8 cellular contexts compared by ENCODE assay signal in genomic region chr14:23306113-23306411, GRCh38. TPM values are rescaled to one million over a fixed set of nuclear protein-coding genes. Genes with fewer than 3 reads are reported as not detected.
DNase-seq lines count a peak whose midpoint lies in the region; ATAC-seq, FAIRE-seq and TF ChIP-seq lines count a peak whose summit lies in the region.

No MANE protein-coding gene starts in this region.

- TF ChIP-seq CTCF in GM12878 (IDR thresholded peaks at IDR 0.05 in 2 of 3, conservative IDR thresholded peaks at IDR 0.05 in 1 of 3; ENCODE audit: control insufficient read depth in 2 of 3, extremely low read depth in 1 of 3, insufficient read depth in 1 of 3, low read depth in 3 of 3, low read length in 3 of 3) (no peak), right lobe of liver (IDR thresholded peaks at IDR 0.05) (no peak), thoracic aorta (IDR thresholded peaks at IDR 0.05) (no peak), MM.1S (IDR thresholded peaks at IDR 0.05; ENCODE audit: low read length) (no peak)

- no peaks in the 10 kb centered on the region for H3K27me3 ChIP-seq in GM12878 (replicated peaks in 1 of 2; ENCODE audit: control insufficient read depth in 2 of 2, insufficient read depth in 2 of 2, low read length in 1 of 2)
- H3K27me3 ChIP-seq in right lobe of liver = no peaks in the 10 kb centered on the region
- no peaks in the 10 kb centered on the region for H3K27me3 ChIP-seq in thoracic aorta (replicated peaks; ENCODE audit: insufficient read depth)
- H3K27me3 ChIP-seq in MM.1S (replicated peaks; ENCODE audit: insufficient read depth, low read length) = no peaks in the 10 kb centered on the region

- no peak for FAIRE-seq in GM12878 (lab: Jason Lieb, UNC)

- ATAC-seq in GM12878 (no peak), right lobe of liver (no peak), thoracic aorta (ENCODE audit: insufficient number of reproducible peaks, low FRiP score, low read depth) (no peak), GM21390 (IDR thresholded peaks at IDR 0.05; ENCODE audit: unreplicated experiment) (no peak), HG03442 (IDR thresholded peaks at IDR 0.05; ENCODE audit: unreplicated experiment) (no peak)

- peak overlapping the region; percentile 81 for H3K27ac Mint-ChIP-seq in T-helper 2 cell treated with Interferon-gamma antibody and Interleukin-4, amounts not matched to agents 5 μg/mL and 100 μg/mL, for 36 hours

- H3K9me2 ChIP-seq in MM.1S (replicated peaks; ENCODE audit: insufficient read depth, low read length) = no peaks in the 10 kb centered on the region

- H3K9ac ChIP-seq in GM12878 (ENCODE audit: control insufficient read depth, insufficient read depth, low read length) (peak overlapping the region; percentile 97), MM.1S (ENCODE audit: low read length) (no peak overlapping the region)

- peaks cover 26% of the 10 kb centered on the region for H3K4me1 Mint-ChIP-seq in T-helper 2 cell treated with Interferon-gamma antibody and Interleukin-4, amounts not matched to agents 5 μg/mL and 100 μg/mL, for 36 hours (ENCODE audit: low read depth)

- DNase-seq in T-helper 2 cell treated with Interferon-gamma antibody and Interleukin-4, amounts not matched to agents 5 μg/mL and 100 μg/mL, for 36 hours (ENCODE audit: low spot score) = no peak
- DNase-seq in T-helper 2 cell (no peak), GM12878 (ENCODE audit: low read depth, low spot score) (no peak), right lobe of liver (no peak), thoracic aorta (ENCODE audit: low spot score) (no peak), MM.1S (no peak)

- peaks cover 8% of the 10 kb centered on the region for H3F3A ChIP-seq in MM.1S (ENCODE audit: insufficient read depth, low read length)

- no peaks in the 10 kb centered on the region for H3K9me3 Mint-ChIP-seq in T-helper 2 cell treated with Interferon-gamma antibody and Interleukin-4, amounts not matched to agents 5 μg/mL and 100 μg/mL, for 36 hours

- H3K36me3 Mint-ChIP-seq in T-helper 2 cell treated with Interferon-gamma antibody and Interleukin-4, amounts not matched to agents 5 μg/mL and 100 μg/mL, for 36 hours (ENCODE audit: low read depth) = no peaks in the 10 kb centered on the region

- peaks cover 6% of the 10 kb centered on the region for H3K27me3 Mint-ChIP-seq in T-helper 2 cell treated with Interferon-gamma antibody and Interleukin-4, amounts not matched to agents 5 μg/mL and 100 μg/mL, for 36 hours (ENCODE audit: low read depth)

- peak overlapping the region; percentile 91 for H3K27ac ChIP-seq in GM12878 (ENCODE audit: control insufficient read depth, insufficient read depth)
- peak overlapping the region; percentile 69 to 89 (median 88) for H3K27ac ChIP-seq in right lobe of liver
- H3K27ac ChIP-seq in thoracic aorta = peak overlapping the region; percentile 86 to 95
- no peak overlapping the region for H3K27ac ChIP-seq in MM.1S (ENCODE audit: low read length)

- peaks cover 20% of the 10 kb centered on the region for H3K4me1 ChIP-seq in GM12878 (ENCODE audit: control insufficient read depth, insufficient read depth, low read length)
- peaks cover 0 to 20% (median 10%) of the 10 kb centered on the region in 4 donors for H3K4me1 ChIP-seq in right lobe of liver
- peaks cover 22 to 47% of the 10 kb centered on the region in 2 donors for H3K4me1 ChIP-seq in thoracic aorta (ENCODE audit: control insufficient read depth in 1 of 2, low read depth in 2 of 2)
- H3K4me1 ChIP-seq in MM.1S (ENCODE audit: low read length) = no peaks in the 10 kb centered on the region

- H3K36me3 ChIP-seq in GM12878 (ENCODE audit: control insufficient read depth in 2 of 2, insufficient read depth in 2 of 2, low read length in 1 of 2) (no peaks in the 10 kb centered on the region; a peak in 1 of 4 replicates), right lobe of liver (peaks cover 0 to 7% (median 3%) of the 10 kb centered on the region in 4 donors), thoracic aorta (peaks cover 9% of the 10 kb centered on the region), MM.1S (replicated peaks; ENCODE audit: insufficient read depth, low read length) (no peaks in the 10 kb centered on the region)

- TF ChIP-seq RAD21 in GM12878 (IDR thresholded peaks at IDR 0.05; ENCODE audit: insufficient read depth, low read depth, low read length) = no peak

- H4K20me1 ChIP-seq in GM12878 (ENCODE audit: control insufficient read depth, insufficient read depth) = no peaks in the 10 kb centered on the region
- no peaks in the 10 kb centered on the region for H4K20me1 ChIP-seq in MM.1S (ENCODE audit: insufficient read depth, low read length)

- no peak for TF ChIP-seq EP300 in GM12878 (IDR thresholded peaks at IDR 0.05; ENCODE audit: borderline replicate concordance in 1 of 2, control insufficient read depth in 1 of 2, low read depth in 2 of 2, low read length in 2 of 2)

- SMC1A ChIA-PET in GM12878 (lab: Charles Lee; ENCODE audit: uncharacterized antibody, unreplicated experiment) = interaction anchor here (1.0 to 2.3 kb wide), 3 partner anchors 9 to 185 kb away, joined by 3 to 17 read pairs (median 10); partner anchors contain the start of gene PABPN1

- peak overlapping the region; percentile 53 for H2AFZ ChIP-seq in GM12878 (ENCODE audit: control insufficient read depth, low read depth, low read length)
- no peak overlapping the region for H2AFZ ChIP-seq in MM.1S (ENCODE audit: low read length)

- CTCF ChIA-PET in GM12878 (lab: Yijun Ruan, JAX) = interaction anchor here (0.9 to 4.5 kb wide), 8 partner anchors 10 to 435 kb away, joined by 3 to 37 read pairs (median 4); partner anchors contain the start of genes HOMEZ, LRP10 and PABPN1

- H3K9me3 ChIP-seq in GM12878 (replicated peaks; ENCODE audit: control insufficient read depth, insufficient read depth, low read length) (no peaks in the 10 kb centered on the region), right lobe of liver (no peaks in the 10 kb centered on the region), thoracic aorta (no peaks in the 10 kb centered on the region), MM.1S (replicated peaks; ENCODE audit: insufficient read depth, low read length) (no peaks in the 10 kb centered on the region)

- no TSS peak for BruUV-seq in GM12878 (replicated peaks; lab: Mats Ljungman, UMichigan)

- peak overlapping the region; percentile 100 for H3K4me3 ChIP-seq in GM12878
- peak overlapping the region; percentile 82 to 87 (median 87) for H3K4me3 ChIP-seq in right lobe of liver
- H3K4me3 ChIP-seq in thoracic aorta = peak overlapping the region; percentile 82
- H3K4me3 ChIP-seq in MM.1S (ENCODE audit: low read length) = no peak overlapping the region

- no peak for TF ChIP-seq POLR2A in GM12878 (IDR thresholded peaks at IDR 0.05; ENCODE audit: low read depth, low read length)
- TF ChIP-seq POLR2A in right lobe of liver (IDR thresholded peaks at IDR 0.05) = no peak

- peak overlapping the region; percentile 77 for H3K4me3 Mint-ChIP-seq in T-helper 2 cell treated with Interferon-gamma antibody and Interleukin-4, amounts not matched to agents 5 μg/mL and 100 μg/mL, for 36 hours

- H3K79me2 ChIP-seq in GM12878 (ENCODE audit: control insufficient read depth, insufficient read depth, low read length) = peaks cover 27% of the 10 kb centered on the region
- H3K79me2 ChIP-seq in MM.1S (ENCODE audit: low read length) = no peaks in the 10 kb centered on the region

- POLR2A ChIA-PET in GM12878 (lab: Charles Lee) = interaction anchor here (0.9 to 3.7 kb wide), 5 partner anchors 9 to 29 kb away, joined by 3 to 55 read pairs (median 4); partner anchors contain the start of genes HOMEZ and PABPN1

- in situ Hi-C loops in GM12878 (cut with MboI) = loop anchor here (10.0 to 25.0 kb wide), 2 partner anchors 806 to 1129 kb away; partner anchors contain the start of genes DCAF11 and NRL

- intact Hi-C loops in GM12878 (cut with micrococcal nuclease; ENCODE audit: unreplicated experiment) (no loop called here), right lobe of liver (cut with DNase I) (no loop called here)

- WGBS in GM12878 (ENCODE audit: insufficient coverage, insufficient replicate concordance, low lambda C conversion rate, missing lambda C conversion rate) = 60% methylated on average over 3 of the region's 3 CpGs
- WGBS in right lobe of liver (ENCODE audit: insufficient coverage, low coverage, low lambda C conversion rate, missing lambda C conversion rate) = 12% methylated on average over 3 of the region's 3 CpGs

- peak overlapping the region; percentile 80 for H3K4me2 ChIP-seq in GM12878 (ENCODE audit: control insufficient read depth, insufficient read depth)
- H3K4me2 ChIP-seq in MM.1S (ENCODE audit: low read depth, low read length) = no peak overlapping the region

- RAD21 ChIA-PET in GM12878 (lab: Charles Lee; ENCODE audit: unreplicated experiment) = interaction anchor here (8.7 kb wide), 1 partner anchor 16 kb away, joined by 103 read pairs; the partner anchor contains the start of gene PABPN1

RNA-seq across cellular contexts. Expression of gene BCL2L2, which starts 0.6 kb away (rescaled TPM):
- 24.1 and 28.4 TPM in 2 replicates for total RNA-seq in GM12878 (2013; cell fraction: nucleolus; rRNA removed)
- total RNA-seq in GM12878 (2014; rRNA removed) (5.8 and 6.3 TPM in 2 replicates), GM12878 (2014; rRNA removed; fragmentation: Illumina TruSeq; extraction: Trizol) (7.9 and 8.3 TPM in 2 replicates), GM12878 (2021) (9.7 and 12.5 TPM in 2 replicates), right lobe of liver (10 to 100 TPM in 4 of 6 experiments, 1 to 10 TPM in 2; 8.8 to 15.8 (median 12.1) TPM), thoracic aorta (10 to 100 TPM; 50.6 to 74.4 TPM)
- 8.3 TPM for polyA plus RNA-seq in GM12878 (2011; ENCODE audit: low read depth)
- polyA plus RNA-seq in GM12878 (2011; rRNA removed) (14.7 and 15.4 TPM in 2 replicates), GM12878 (2014; fragmentation: Illumina TruSeq; extraction: Trizol) (9.6 and 10.1 TPM in 2 replicates), GM12878 (2014; fragmentation: Nextera tagmentation; extraction: Ambion mirVana) (1 to 10 TPM; 1.4 to 3.1 TPM), GM12878 (2014; rRNA removed) (13.3 and 14.0 TPM in 2 replicates), GM12878 (2016; fragmentation: Nextera tagmentation; extraction: Ambion mirVana) (1 to 10 TPM; 1.5 to 2.2 TPM)
- polyA plus RNA-seq in GM12878 (2011; cell fraction: cytosol; rRNA removed) = 12.1 and 14.0 TPM in 2 replicates
- 21.4 and 22.2 TPM in 2 replicates for polyA plus RNA-seq in GM12878 (2011; cell fraction: nucleus; rRNA removed)
- 12.0 and 12.8 TPM in 2 replicates for polyA plus RNA-seq in GM12878 (2012)
- 10.7 and 14.0 TPM in 2 replicates for polyA minus RNA-seq in GM12878 (2011; rRNA and poly(A)+ RNA removed)
- polyA minus RNA-seq in GM12878 (2011; cell fraction: cytosol; rRNA and poly(A)+ RNA removed) = 2.9 and 4.1 TPM in 2 replicates
- 10.4 and 16.9 TPM in 2 replicates for polyA minus RNA-seq in GM12878 (2011; cell fraction: nucleus; rRNA and poly(A)+ RNA removed)

RNA-seq across cellular contexts. Expression of gene PPP1R3E, which starts 3.4 kb away (rescaled TPM):
- 79.3 and 88.0 TPM in 2 replicates for total RNA-seq in GM12878 (2013; cell fraction: nucleolus; rRNA removed)
- total RNA-seq in GM12878 (2014; rRNA removed) (6.3 and 6.6 TPM in 2 replicates), GM12878 (2014; rRNA removed; fragmentation: Illumina TruSeq; extraction: Trizol) (7.6 and 9.7 TPM in 2 replicates), GM12878 (2021) (8.6 and 11.7 TPM in 2 replicates), right lobe of liver (10 to 100 TPM in 2 of 6 experiments, 1 to 10 TPM in 4; 4.0 to 11.1 (median 8.1) TPM), thoracic aorta (1 to 10 TPM; 8.7 TPM)
- polyA plus RNA-seq in GM12878 (2011; ENCODE audit: low read depth) = 11.1 TPM
- polyA plus RNA-seq in GM12878 (2011; rRNA removed) (26.4 and 32.7 TPM in 2 replicates), GM12878 (2014; fragmentation: Illumina TruSeq; extraction: Trizol) (13.7 and 18.7 TPM in 2 replicates), GM12878 (2014; fragmentation: Nextera tagmentation; extraction: Ambion mirVana) (1 to 10 TPM; 4.7 to 4.8 TPM), GM12878 (2014; rRNA removed) (9.3 and 13.7 TPM in 2 replicates), GM12878 (2016; fragmentation: Nextera tagmentation; extraction: Ambion mirVana) (1 to 10 TPM; 4.6 to 6.1 TPM)
- polyA plus RNA-seq in GM12878 (2011; cell fraction: cytosol; rRNA removed) = 20.7 and 26.7 TPM in 2 replicates
- polyA plus RNA-seq in GM12878 (2011; cell fraction: nucleus; rRNA removed) = 72.6 and 113 TPM in 2 replicates
- 10.9 and 17.0 TPM in 2 replicates for polyA plus RNA-seq in GM12878 (2012)
- polyA minus RNA-seq in GM12878 (2011; rRNA and poly(A)+ RNA removed) = 19.9 and 26.3 TPM in 2 replicates
- polyA minus RNA-seq in GM12878 (2011; cell fraction: cytosol; rRNA and poly(A)+ RNA removed) = 4.0 and 5.3 TPM in 2 replicates
- polyA minus RNA-seq in GM12878 (2011; cell fraction: nucleus; rRNA and poly(A)+ RNA removed) = 25.1 and 34.8 TPM in 2 replicates

RNA-seq across cellular contexts. Expression of gene PABPN1, which starts 15.2 kb away (rescaled TPM):
- 79.0 and 80.6 TPM in 2 replicates for total RNA-seq in GM12878 (2013; cell fraction: nucleolus; rRNA removed)
- total RNA-seq in GM12878 (2014; rRNA removed) = 83.4 and 90.6 TPM in 2 replicates
- total RNA-seq in GM12878 (2014; rRNA removed; fragmentation: Illumina TruSeq; extraction: Trizol) = 106 TPM in 2 replicates
- total RNA-seq in GM12878 (2021) = 189 and 206 TPM in 2 replicates
- polyA plus RNA-seq in GM12878 (2011; ENCODE audit: low read depth) = 67.7 TPM
- 222 and 248 TPM in 2 replicates for polyA plus RNA-seq in GM12878 (2011; rRNA removed)
- 198 and 220 TPM in 2 replicates for polyA plus RNA-seq in GM12878 (2011; cell fraction: cytosol; rRNA removed)
- 548 and 640 TPM in 2 replicates for polyA plus RNA-seq in GM12878 (2011; cell fraction: nucleus; rRNA removed)
- polyA plus RNA-seq in GM12878 (2012) = 119 and 126 TPM in 2 replicates
- 206 and 231 TPM in 2 replicates for polyA plus RNA-seq in GM12878 (2014; fragmentation: Illumina TruSeq; extraction: Trizol)
- 10 to 100 TPM; 31.3 to 35.6 TPM for polyA plus RNA-seq in GM12878 (2014; fragmentation: Nextera tagmentation; extraction: Ambion mirVana)
- 149 and 158 TPM in 2 replicates for polyA plus RNA-seq in GM12878 (2014; rRNA removed)
- 10 to 100 TPM; 76.8 to 99.4 TPM for polyA plus RNA-seq in GM12878 (2016; fragmentation: Nextera tagmentation; extraction: Ambion mirVana)
- polyA minus RNA-seq in GM12878 (2011; rRNA and poly(A)+ RNA removed) = 90.9 and 114 TPM in 2 replicates
- 21.9 and 31.3 TPM in 2 replicates for polyA minus RNA-seq in GM12878 (2011; cell fraction: cytosol; rRNA and poly(A)+ RNA removed)
- 40.1 and 63.0 TPM in 2 replicates for polyA minus RNA-seq in GM12878 (2011; cell fraction: nucleus; rRNA and poly(A)+ RNA removed)
- total RNA-seq in right lobe of liver = 10 to 100 TPM; 23.6 to 95.3 (median 64.6) TPM
- 10 to 100 TPM; 44.8 to 54.9 TPM for total RNA-seq in thoracic aorta

RNA-seq across cellular contexts. Expression of gene HOMEZ, which starts 20.1 kb away (rescaled TPM):
- 13.1 and 14.2 TPM in 2 replicates for total RNA-seq in GM12878 (2013; cell fraction: nucleolus; rRNA removed)
- total RNA-seq in GM12878 (2014; rRNA removed) (14.3 and 14.7 TPM in 2 replicates), GM12878 (2014; rRNA removed; fragmentation: Illumina TruSeq; extraction: Trizol) (12.7 and 13.0 TPM in 2 replicates), GM12878 (2021) (15.2 and 15.3 TPM in 2 replicates), right lobe of liver (1 to 10 TPM; 3.4 to 8.8 (median 5.3) TPM), thoracic aorta (1 to 10 TPM; 4.6 to 6.2 TPM)
- polyA plus RNA-seq in GM12878 (2011; ENCODE audit: low read depth) = 1.9 TPM
- polyA plus RNA-seq in GM12878 (2011; rRNA removed) (9.6 and 11.0 TPM in 2 replicates), GM12878 (2014; fragmentation: Illumina TruSeq; extraction: Trizol) (17.8 and 19.3 TPM in 2 replicates), GM12878 (2014; fragmentation: Nextera tagmentation; extraction: Ambion mirVana) (1 to 10 TPM; 2.6 to 3.6 TPM), GM12878 (2014; rRNA removed) (11.2 and 12.9 TPM in 2 replicates), GM12878 (2016; fragmentation: Nextera tagmentation; extraction: Ambion mirVana) (10 to 100 TPM; 13.3 to 16.2 TPM)
- polyA plus RNA-seq in GM12878 (2011; cell fraction: cytosol; rRNA removed) = 11.3 and 14.2 TPM in 2 replicates
- 5.9 and 7.2 TPM in 2 replicates for polyA plus RNA-seq in GM12878 (2011; cell fraction: nucleus; rRNA removed)
- 5.7 and 10.2 TPM in 2 replicates for polyA plus RNA-seq in GM12878 (2012)
- 18.8 and 19.3 TPM in 2 replicates for polyA minus RNA-seq in GM12878 (2011; rRNA and poly(A)+ RNA removed)
- 3.2 and 5.4 TPM in 2 replicates for polyA minus RNA-seq in GM12878 (2011; cell fraction: cytosol; rRNA and poly(A)+ RNA removed)
- 6.5 and 8.0 TPM in 2 replicates for polyA minus RNA-seq in GM12878 (2011; cell fraction: nucleus; rRNA and poly(A)+ RNA removed)

RNA-seq across cellular contexts. Expression of gene SLC22A17, which starts 46.6 kb away (rescaled TPM):
- not detected in 2 replicates for total RNA-seq in GM12878 (2013; cell fraction: nucleolus; rRNA removed)
- total RNA-seq in GM12878 (2014; rRNA removed) (not detected in 2 replicates), GM12878 (2014; rRNA removed; fragmentation: Illumina TruSeq; extraction: Trizol) (not detected in 2 replicates), GM12878 (2021) (0.11 TPM in 1 of 2 replicates, not detected in the other), right lobe of liver (1 to 10 TPM; 1.5 to 2.7 (median 2.1) TPM), thoracic aorta (10 to 100 TPM; 55.1 to 72.3 TPM)
- not detected for polyA plus RNA-seq in GM12878 (2011; ENCODE audit: low read depth)
- polyA plus RNA-seq in GM12878 (2011; rRNA removed) (not detected in 2 replicates), GM12878 (2014; fragmentation: Illumina TruSeq; extraction: Trizol) (not detected in 2 replicates), GM12878 (2014; fragmentation: Nextera tagmentation; extraction: Ambion mirVana) (not detected), GM12878 (2014; rRNA removed) (not detected in 2 replicates), GM12878 (2016; fragmentation: Nextera tagmentation; extraction: Ambion mirVana) (not detected)
- polyA plus RNA-seq in GM12878 (2011; cell fraction: cytosol; rRNA removed) = not detected in 2 replicates
- 0.10 TPM in 1 of 2 replicates, not detected in the other for polyA plus RNA-seq in GM12878 (2011; cell fraction: nucleus; rRNA removed)
- polyA plus RNA-seq in GM12878 (2012) = 0.06 TPM in 1 of 2 replicates, not detected in the other
- polyA minus RNA-seq in GM12878 (2011; rRNA and poly(A)+ RNA removed) = not detected in 2 replicates
- not detected in 2 replicates for polyA minus RNA-seq in GM12878 (2011; cell fraction: cytosol; rRNA and poly(A)+ RNA removed)
- not detected in 2 replicates for polyA minus RNA-seq in GM12878 (2011; cell fraction: nucleus; rRNA and poly(A)+ RNA removed)
